Comparison of ENCODE assay signal across 9 cellular contexts in genomic region chrX:68694429-68695205, GRCh38. TPM values are rescaled to one million over a fixed set of nuclear protein-coding genes. Genes with fewer than 3 reads are reported as not detected.
A peak's percentile ranks its signal among the peaks of the same experiment; 100 is the strongest.
DNase-seq lines count a peak whose midpoint lies in the region; ATAC-seq and TF ChIP-seq lines count a peak whose summit lies in the region.
"Had no signal": no experiment of that assay in that cellular context is flagged by ENCODE, and none has a peak within 500 bp of the region (broad histone marks: within the 10 kb centered on the region; RNA-seq: fewer than 3 reads in every experiment).

No MANE protein-coding gene starts in this region.

- TF ChIP-seq CTCF in epithelial cell of proximal tubule (conservative IDR thresholded peaks at IDR 0.05; ENCODE audit: low read depth, low read length): no peak

- H3K23ac ChIP-seq in neuronal stem cell (ENCODE audit: low read depth, low read length, poor library complexity): no peak overlapping the region

- no peak overlapping the region for H2BK12ac ChIP-seq in neuronal stem cell (ENCODE audit: low read length)

- peak overlapping the region; percentile 88 for H2AFZ ChIP-seq in neuronal stem cell (ENCODE audit: low read length)

- H3K4me2 ChIP-seq in neuronal stem cell (ENCODE audit: insufficient read depth, low read length, poor library complexity, severe bottlenecking): no peak overlapping the region

- ATAC-seq in HG02870 (IDR thresholded peaks at IDR 0.05; ENCODE audit: unreplicated experiment) (no peak), HG03045 (IDR thresholded peaks at IDR 0.05; ENCODE audit: unreplicated experiment) (no peak)

- no peaks in the 10 kb centered on the region for H3K4me1 ChIP-seq in neuronal stem cell (ENCODE audit: control insufficient read depth in 2 of 2, insufficient read depth in 1 of 2, low read depth in 1 of 2, low read length in 2 of 2)

- no peak overlapping the region for H3K14ac ChIP-seq in neuronal stem cell (ENCODE audit: low read length)

- no peaks in the 10 kb centered on the region for H3K36me3 ChIP-seq in neuronal stem cell (replicated peaks in 1 of 2; ENCODE audit: control insufficient read depth in 2 of 2, insufficient read depth in 2 of 2, low read length in 2 of 2)

- no peaks in the 10 kb centered on the region for H3K27me3 Mint-ChIP-seq in IgD-negative memory B cell

- H2BK120ac ChIP-seq in neuronal stem cell (ENCODE audit: low read depth, low read length): no peak overlapping the region

- H3K79me1 ChIP-seq in neuronal stem cell (ENCODE audit: low read depth, low read length): no peaks in the 10 kb centered on the region

- H3K9ac ChIP-seq in neuronal stem cell (ENCODE audit: low read depth, low read length, poor library complexity): no peak overlapping the region

- no peak overlapping the region for H3K18ac ChIP-seq in neuronal stem cell (ENCODE audit: low read length)

- H3K27ac Mint-ChIP-seq in IgD-negative memory B cell: no peak overlapping the region

- peaks cover 0 to 6% (median 3%) of the 10 kb centered on the region in 3 donors for H3K4me1 Mint-ChIP-seq in IgD-negative memory B cell

- peak overlapping the region; percentile 68 for H3K4me3 ChIP-seq in epithelial cell of proximal tubule (ENCODE audit: low read depth, low read length)
- H3K4me3 ChIP-seq in neuronal stem cell (ENCODE audit: low read length in 2 of 2): no peak overlapping the region

- no peak overlapping the region for H3K4ac ChIP-seq in neuronal stem cell (ENCODE audit: low read length)

- in situ Hi-C loops in KBM-7 (cut with MboI; ENCODE audit: low pct_unique_long_range_greater_than_20kb, low sequenced_read_pairs): no loop called here

- H3K27me3 ChIP-seq in neuronal stem cell (ENCODE audit: control insufficient read depth in 3 of 3, insufficient read depth in 3 of 3, low read depth in 1 of 3, low read length in 3 of 3): peaks cover 0 to 45% (median 8%) of the 10 kb centered on the region in 3 experiments

- no peak overlapping the region for H4K8ac ChIP-seq in neuronal stem cell (ENCODE audit: low read depth, low read length)

- peak overlapping the region; percentile 66 to 84 (median 78) for H3K4me3 Mint-ChIP-seq in IgD-negative memory B cell

- H3K9me3 Mint-ChIP-seq in IgD-negative memory B cell: peaks cover 0 to 2% (median 0%) of the 10 kb centered on the region in 3 donors

- no peaks in the 10 kb centered on the region for H3K9me3 ChIP-seq in neuronal stem cell (replicated peaks in 1 of 2; ENCODE audit: control insufficient read depth in 2 of 2, insufficient read depth in 1 of 2, low read depth in 1 of 2, low read length in 2 of 2)

- H2BK15ac ChIP-seq in neuronal stem cell (ENCODE audit: low read length): no peak overlapping the region

- H2BK5ac ChIP-seq in neuronal stem cell (ENCODE audit: low read length): no peak overlapping the region

- DNase-seq in Daoy (ENCODE audit: low read depth) (peak; percentile 21), epithelial cell of proximal tubule (ENCODE audit: low read depth) (no peak), neuronal stem cell (ENCODE audit: low spot score) (no peak), KBM-7 (no peak), AML-193 (lab: John Stamatoyannopoulos, UW) (no peak)
- DNase-seq: NCI-H1105 had no signal

- H3K27ac ChIP-seq in neuronal stem cell (replicated peaks; ENCODE audit: low read length): no peak overlapping the region

- H3K36me3 Mint-ChIP-seq in IgD-negative memory B cell: no peaks in the 10 kb centered on the region

- H2AK5ac ChIP-seq in neuronal stem cell (ENCODE audit: low read depth, low read length): no peak overlapping the region

- no CpG with 5 or more reads among the region's 17 CpGs for WGBS in neuronal stem cell (ENCODE audit: extremely low coverage in 2 of 2, insufficient read length in 2 of 2, insufficient replicate concordance in 1 of 2), 2 donors

- H4K91ac ChIP-seq in neuronal stem cell (ENCODE audit: low read depth, low read length, poor library complexity): no peak overlapping the region

RNA-seq across cellular contexts. Expression of gene STARD8, which starts 47.2 kb away (rescaled TPM):
- 3.4 and 3.8 TPM in 2 replicates for total RNA-seq in Daoy (2014; rRNA removed; shearing (Covaris generic))
- 0.16 TPM for polyA plus RNA-seq in IgD-negative memory B cell
- total RNA-seq in epithelial cell of proximal tubule: 7.7 and 9.5 TPM in 2 replicates
- 0.70 TPM for polyA plus RNA-seq in neuronal stem cell (2013, experiment 1 of 2)
- 0.75 TPM for polyA plus RNA-seq in neuronal stem cell (2013, experiment 2 of 2)
